ENCODE assay signal across 12 cellular contexts in genomic region chr19:55598034-55598433, GRCh38. TPM values are rescaled to one million over a fixed set of nuclear protein-coding genes. Genes with fewer than 3 reads are reported as not detected.
DNase-seq lines count a peak whose midpoint lies in the region; TF ChIP-seq lines count a peak whose summit lies in the region.
"Had no signal": no experiment of that assay in that cellular context is flagged by ENCODE, and none has a peak within 500 bp of the region (broad histone marks: within the 10 kb centered on the region; RNA-seq: fewer than 3 reads in every experiment).

No MANE protein-coding gene starts in this region.

- no peaks in the 10 kb centered on the region for H3K9me3 ChIP-seq in OCI-LY3 (ENCODE audit: insufficient read depth, low read length)
- peaks cover 0 to 4% (median 0%) of the 10 kb centered on the region in 8 donors for H3K9me3 ChIP-seq in spleen
- H3K9me3 ChIP-seq: right lobe of liver had no signal

- H3K79me2 ChIP-seq in OCI-LY3 (ENCODE audit: low read length) = peaks cover 12% of the 10 kb centered on the region

- TF ChIP-seq CTCF in OCI-LY3 (IDR thresholded peaks at IDR 0.05; ENCODE audit: low read depth, low read length) = no peak
- no peak for TF ChIP-seq CTCF in spleen (IDR thresholded peaks at IDR 0.05 in 8 of 11, conservative IDR thresholded peaks at IDR 0.05 in 3 of 11)

- 88 to 96% (median 93%) methylated on average over 9 of the region's 9 CpGs for WGBS in spleen, 5 donors

- H3K4me2 ChIP-seq in OCI-LY3 (ENCODE audit: low read length) = peak overlapping the region; percentile 52; the same call in 1 of the 2 replicates

- H3K27ac ChIP-seq in OCI-LY3 (ENCODE audit: low read length) (no peak overlapping the region), spleen (peak overlapping the region in 4 of 8 donors; percentile 95 to 99 (median 98))

- peaks cover 15% of the 10 kb centered on the region for H3K4me1 ChIP-seq in OCI-LY3 (ENCODE audit: low read length)
- H3K4me1 ChIP-seq in spleen = peaks cover 5 to 39% (median 26%) of the 10 kb centered on the region in 6 donors
- H3K4me1 ChIP-seq: right lobe of liver had no signal

- peak; percentile 38 for DNase-seq in NCI-H82 (lab: John Stamatoyannopoulos, UW)
- DNase-seq in NCI-H82 treated with DMSO at 0.1 percent for 48 hours (lab: John Stamatoyannopoulos, UW; ENCODE audit: unreplicated experiment) = no peak
- DNase-seq in iPS-NIHi11 (ENCODE audit: low spot score) = peak; percentile 19
- DNase-seq in spleen = peak; percentile 73
- no peak for DNase-seq in MV-4-11 (lab: John Stamatoyannopoulos, UW)
- no peak for DNase-seq in hypothalamus (lab: John Stamatoyannopoulos, UW)
- no peak for DNase-seq in dedifferentiated amniotic fluid mesenchymal stem cell (ENCODE audit: extremely low spot score)
- DNase-seq: activated CD4-positive, alpha-beta T cell treated with anti-CD3 and anti-CD28 coated beads, Interleukin-2, amount 50 U/mL, for 1 hour; effector memory CD8-positive, alpha-beta T cell; NCI-H1417 had no signal

- no peak overlapping the region for H2AFZ ChIP-seq in OCI-LY3 (ENCODE audit: low read depth, low read length)

- H3K4me3 ChIP-seq in OCI-LY3 (ENCODE audit: low read length) = no peak overlapping the region
- H3K4me3 ChIP-seq in spleen = no peak overlapping the region
- H3K4me3 ChIP-seq: right lobe of liver had no signal

- H3K27me3 ChIP-seq in OCI-LY3 (ENCODE audit: low read depth, low read length) = no peaks in the 10 kb centered on the region
- H3K27me3 ChIP-seq in spleen (replicated peaks in 1 of 7) = no peaks in the 10 kb centered on the region
- H3K27me3 ChIP-seq: right lobe of liver had no signal

- peaks cover 20% of the 10 kb centered on the region for H3K36me3 ChIP-seq in OCI-LY3 (replicated peaks; ENCODE audit: low read depth, low read length)
- peaks cover 0 to 58% (median 35%) of the 10 kb centered on the region in 6 donors for H3K36me3 ChIP-seq in spleen

- H3K9ac ChIP-seq in OCI-LY3 (ENCODE audit: low read length) = no peak overlapping the region

- H4K20me1 ChIP-seq in OCI-LY3 (ENCODE audit: insufficient read depth, low read length) = no peaks in the 10 kb centered on the region

- no peak for TF ChIP-seq POLR2A in spleen (IDR thresholded peaks at IDR 0.05)

- intact Hi-C loops in spleen (cut with DNase I; ENCODE audit: low total_unique reads) = no loop called here

RNA-seq across cellular contexts. Expression of gene FIZ1, which starts 1.3 kb away (rescaled TPM):
- total RNA-seq in spleen = 10 to 100 TPM in 5 of 7 donors, 1 to 10 TPM in 2; 7.6 to 17.3 (median 11.4) TPM
- 10 to 100 TPM in 1 of 3 donors, 1 to 10 TPM in 2; 5.1 to 11.5 (median 7.8) TPM for polyA plus RNA-seq in spleen

RNA-seq across cellular contexts. Expression of gene ZNF524, which starts 2.1 kb away (rescaled TPM):
- 10 to 100 TPM; 19.7 to 42.5 (median 23.9) TPM for total RNA-seq in spleen
- polyA plus RNA-seq in spleen = 10 to 100 TPM; 33.3 to 57.8 (median 39.2) TPM

RNA-seq across cellular contexts. Expression of gene ZNF865, which starts 7.4 kb away (rescaled TPM):
- total RNA-seq in spleen = 10 to 100 TPM; 12.2 to 23.3 (median 17.8) TPM
- 10 to 100 TPM in 1 of 3 donors, 1 to 10 TPM in 2; 4.8 to 10.4 (median 5.3) TPM for polyA plus RNA-seq in spleen

RNA-seq across cellular contexts. Expression of gene ZNF579, which starts 17.4 kb away (rescaled TPM):
- 10 to 100 TPM in 2 of 7 donors, 1 to 10 TPM in 4, under 1 TPM in 1; 0.72 to 10.6 (median 6.5) TPM for total RNA-seq in spleen
- polyA plus RNA-seq in spleen = 1 to 10 TPM; 2.8 to 6.9 (median 3.4) TPM

RNA-seq across cellular contexts. Expression of gene ZNF784, which starts 26.3 kb away (rescaled TPM):
- total RNA-seq in spleen = 1 to 10 TPM; 4.0 to 10.0 (median 7.1) TPM
- 1 to 10 TPM; 3.3 to 7.6 (median 5.6) TPM for polyA plus RNA-seq in spleen

Comparison
In these comparisons a context has a peak if more than half of its experiments do, and no peak if none do; other contexts are left out.
1. DNase-seq: peak in NCI-H82 (single experiment), iPS-NIHi11 (single experiment) and spleen (single experiment); none in NCI-H82 treated with DMSO at 0.1 percent for 48 hours (single experiment), MV-4-11 (single experiment), hypothalamus (0 of 51) and dedifferentiated amniotic fluid mesenchymal stem cell (single experiment).